Comparison of ENCODE assay signal across 11 cellular contexts in genomic region chr7:94698275-94698674, GRCh38. TPM values are rescaled to one million over a fixed set of nuclear protein-coding genes. Genes with fewer than 3 reads are reported as not detected.
A peak's percentile ranks its signal among the peaks of the same experiment; 100 is the strongest.
DNase-seq lines count a peak whose midpoint lies in the region; ATAC-seq and TF ChIP-seq lines count a peak whose summit lies in the region.
"Had no signal": no experiment of that assay in that cellular context is flagged by ENCODE, and none has a peak within 500 bp of the region (broad histone marks: within the 10 kb centered on the region; RNA-seq: fewer than 3 reads in every experiment).

No MANE protein-coding gene starts in this region.

- H3K9me3 ChIP-seq in SJCRH30 (replicated peaks) (peaks cover 9% of the 10 kb centered on the region; the same call in 1 of the 2 replicates), fibroblast of lung (ENCODE audit: control insufficient read depth, insufficient read depth, low read depth, low read length) (no peaks in the 10 kb centered on the region)

- H3K4me3 ChIP-seq in SJCRH30 (peak overlapping the region; percentile 2; the same call in 1 of the 2 replicates), fibroblast of lung (replicated peaks in 1 of 4; ENCODE audit: control extremely low read depth in 1 of 4, insufficient read depth in 1 of 4, low read depth in 3 of 4, low read length in 4 of 4) (peak overlapping the region in 1 of 4 experiments; percentile 30)

- H3K4me1 Mint-ChIP-seq in osteocyte (ENCODE audit: unreplicated experiment): peaks cover 50% of the 10 kb centered on the region
- H3K4me1 Mint-ChIP-seq: naive B cell had no signal

- ATAC-seq in GM21576 (IDR thresholded peaks at IDR 0.05; ENCODE audit: unreplicated experiment): no peak

- TF ChIP-seq CTCF in fibroblast of lung (conservative IDR thresholded peaks at IDR 0.05 in 1 of 2, IDR thresholded peaks at IDR 0.05 in 1 of 2; ENCODE audit: low read depth in 1 of 2, low read length in 2 of 2): no peak
- no peak for TF ChIP-seq CTCF in osteocyte (IDR thresholded peaks at IDR 0.05)

- H3K4me1 ChIP-seq in SJCRH30: peaks cover 53% of the 10 kb centered on the region
- peaks cover 12% of the 10 kb centered on the region for H3K4me1 ChIP-seq in fibroblast of lung (ENCODE audit: control insufficient read depth, extremely low read depth, insufficient read depth, low read length)

- H4K20me1 ChIP-seq in fibroblast of lung (ENCODE audit: control insufficient read depth, extremely low read depth, insufficient read depth, low read length): no peaks in the 10 kb centered on the region

- peak; percentile 83 for DNase-seq in ELR (ENCODE audit: low read depth)
- peak; percentile 46 to 90 for DNase-seq in SJCRH30
- peak; percentile 81 to 90 for DNase-seq in fibroblast of lung (ENCODE audit: low read depth in 2 of 2)
- no peak for DNase-seq in osteocyte (ENCODE audit: extremely low spot score, unreplicated experiment)
- DNase-seq in NCI-H2107 (lab: John Stamatoyannopoulos, UW): no peak
- DNase-seq in NCI-H345 (lab: John Stamatoyannopoulos, UW): no peak
- DNase-seq in SIG-M5 (lab: John Stamatoyannopoulos, UW): no peak
- DNase-seq: naive B cell; NCI-H1417 treated with DMSO at 0.1 percent for 48 hours; stimulated activated CD4-positive, alpha-beta T cell treated with anti-CD3 and anti-CD28 coated beads, Interleukin-2, amount 100 ng/mL, for 48 hours had no signal

- H3K36me3 Mint-ChIP-seq in osteocyte (ENCODE audit: unreplicated experiment): no peaks in the 10 kb centered on the region
- H3K36me3 Mint-ChIP-seq: naive B cell had no signal

- no peak overlapping the region for H3K9ac ChIP-seq in fibroblast of lung (ENCODE audit: insufficient read depth, low read length)

- no peaks in the 10 kb centered on the region for H3K79me2 ChIP-seq in fibroblast of lung (ENCODE audit: control insufficient read depth, insufficient read depth, low read length)

- H3K9me3 Mint-ChIP-seq in osteocyte (ENCODE audit: unreplicated experiment): no peaks in the 10 kb centered on the region

- peak overlapping the region; percentile 89 for H3K27ac Mint-ChIP-seq in osteocyte (ENCODE audit: unreplicated experiment)
- H3K27ac Mint-ChIP-seq: naive B cell had no signal

- H3K27ac ChIP-seq in SJCRH30 (peak overlapping the region; percentile 99), fibroblast of lung (ENCODE audit: insufficient read depth, low read length) (peak overlapping the region; percentile 80)

- H3K4me3 Mint-ChIP-seq in osteocyte (ENCODE audit: unreplicated experiment): no peak overlapping the region
- H3K4me3 Mint-ChIP-seq: naive B cell had no signal

- H3K27me3 Mint-ChIP-seq in osteocyte (ENCODE audit: unreplicated experiment): no peaks in the 10 kb centered on the region

- no peak overlapping the region for H2AFZ ChIP-seq in fibroblast of lung (ENCODE audit: low read length)

- H3K36me3 ChIP-seq in SJCRH30: no peaks in the 10 kb centered on the region
- no peaks in the 10 kb centered on the region for H3K36me3 ChIP-seq in fibroblast of lung (ENCODE audit: control insufficient read depth, insufficient read depth, low read length)

- H3K4me2 ChIP-seq in fibroblast of lung (ENCODE audit: extremely low read depth, insufficient read depth, low read length): peak overlapping the region; percentile 59

- H3K27me3 ChIP-seq in SJCRH30 (no peaks in the 10 kb centered on the region), fibroblast of lung (ENCODE audit: control insufficient read depth, insufficient read depth, low read length) (no peaks in the 10 kb centered on the region)

RNA-seq across cellular contexts. Expression of gene SGCE, which starts 42.3 kb away (rescaled TPM):
- total RNA-seq in SJCRH30 (2014; rRNA removed; shearing (Covaris generic)): 52.5 and 55.2 TPM in 2 replicates
- total RNA-seq in fibroblast of lung (93.2 and 106 TPM in 2 replicates), osteocyte (85.6 and 96.8 TPM in 2 replicates)
- 72.3 and 184 TPM in 2 replicates for polyA plus RNA-seq in fibroblast of lung
- polyA plus RNA-seq in fibroblast of lung (2012): 43.4 and 92.7 TPM in 2 replicates
- polyA minus RNA-seq in fibroblast of lung (ENCODE audit: low replicate concordance): 17.9 and 19.9 TPM in 2 replicates

Comparison
In these comparisons a context has a peak if more than half of its experiments do, and no peak if none do; other contexts are left out.
1. DNase-seq: peak in ELR (single experiment), SJCRH30 (2 of 2) and fibroblast of lung (2 of 2); none in osteocyte (single experiment), NCI-H2107 (single experiment), NCI-H345 (single experiment) and SIG-M5 (single experiment).